Comparison of ENCODE assay signal across 17 cellular contexts in genomic region chr19:27674701-27675100, GRCh38.
DNase-seq lines count a peak whose midpoint lies in the region; ATAC-seq and TF ChIP-seq lines count a peak whose summit lies in the region.
"Had no signal": no experiment of that assay in that cellular context is flagged by ENCODE, and none has a peak within 500 bp of the region (broad histone marks: within the 10 kb centered on the region; RNA-seq: fewer than 3 reads in every experiment).

No MANE protein-coding gene starts in this region.

- no peaks in the 10 kb centered on the region for H3K27me3 Mint-ChIP-seq in osteocyte (ENCODE audit: unreplicated experiment)
- H3K27me3 Mint-ChIP-seq: CD4-positive, alpha-beta memory T cell had no signal

- TF ChIP-seq CTCF in osteocyte (IDR thresholded peaks at IDR 0.05) (no peak), vagina (IDR thresholded peaks at IDR 0.05) (no peak)

- DNase-seq in activated CD8-positive, alpha-beta memory T cell treated with anti-CD3 and anti-CD28 coated beads for 24 hours: peak; percentile 15
- no peak for DNase-seq in activated CD8-positive, alpha-beta memory T cell treated with anti-CD3 and anti-CD28 coated beads, Interleukin-2, amount 50 U/mL, for 48 hours
- peak; percentile 7 for DNase-seq in left lobe of liver (ENCODE audit: low spot score)
- DNase-seq in osteocyte (ENCODE audit: extremely low spot score, unreplicated experiment): peak; percentile 76
- DNase-seq in vagina (ENCODE audit: extremely low spot score in 2 of 2): peak; percentile 14 to 22
- no peak for DNase-seq in G401 (ENCODE audit: low spot score)
- no peak for DNase-seq in NCI-H146 (lab: John Stamatoyannopoulos, UW)
- DNase-seq in DMS153 treated with DMSO at 0.1 percent for 48 hours (lab: John Stamatoyannopoulos, UW; ENCODE audit: unreplicated experiment): no peak
- DNase-seq: 8988T; CD4-positive, alpha-beta memory T cell; DMS153; DMS79 treated with DMSO at 0.1 percent for 48 hours; GM23248 had no signal

- no peaks in the 10 kb centered on the region for H3K27me3 ChIP-seq in vagina
- H3K27me3 ChIP-seq: BLaER1 had no signal

- H3K27ac Mint-ChIP-seq in osteocyte (ENCODE audit: unreplicated experiment): no peak overlapping the region
- H3K27ac Mint-ChIP-seq: CD14-positive monocyte; CD4-positive, alpha-beta memory T cell had no signal

- no peaks in the 10 kb centered on the region for H3K9me3 ChIP-seq in vagina

- no peak for TF ChIP-seq POLR2A in vagina (IDR thresholded peaks at IDR 0.05)

- intact Hi-C loops in vagina (cut with DNase I): no loop called here

- no peaks in the 10 kb centered on the region for H3K36me3 ChIP-seq in vagina
- H3K36me3 ChIP-seq: BLaER1, HAP-1 had no signal

- H3K9me3 Mint-ChIP-seq in osteocyte (ENCODE audit: unreplicated experiment): peaks cover 91% of the 10 kb centered on the region

- no peak overlapping the region for H3K4me3 Mint-ChIP-seq in osteocyte (ENCODE audit: unreplicated experiment)
- H3K4me3 Mint-ChIP-seq: CD14-positive monocyte; CD4-positive, alpha-beta memory T cell had no signal

- ATAC-seq in left lobe of liver: no peak
- ATAC-seq: GM12878 had no signal

- no peaks in the 10 kb centered on the region for H3K4me1 ChIP-seq in vagina
- H3K4me1 ChIP-seq: BLaER1, HAP-1 had no signal

- no peak overlapping the region for H3K27ac ChIP-seq in vagina
- H3K27ac ChIP-seq: BLaER1, GM23248 had no signal

- H3K36me3 Mint-ChIP-seq in osteocyte (ENCODE audit: unreplicated experiment): no peaks in the 10 kb centered on the region
- H3K36me3 Mint-ChIP-seq: CD14-positive monocyte had no signal

- H3K4me3 ChIP-seq in vagina: no peak overlapping the region
- H3K4me3 ChIP-seq: BLaER1, GM12878, GM23248, HAP-1 had no signal

- H3K4me1 Mint-ChIP-seq in osteocyte (ENCODE audit: unreplicated experiment): no peaks in the 10 kb centered on the region
- H3K4me1 Mint-ChIP-seq: CD14-positive monocyte; CD4-positive, alpha-beta memory T cell had no signal

- in situ Hi-C loops in G401 (cut with HindIII; ENCODE audit: low sequenced_read_pairs): no loop called here

Comparison
In these comparisons a context has a peak if more than half of its experiments do, and no peak if none do; other contexts are left out.
1. DNase-seq: peak in activated CD8-positive, alpha-beta memory T cell treated with anti-CD3 and anti-CD28 coated beads for 24 hours (single experiment), left lobe of liver (single experiment), osteocyte (single experiment) and vagina (2 of 2); none in activated CD8-positive, alpha-beta memory T cell treated with anti-CD3 and anti-CD28 coated beads, Interleukin-2, amount 50 U/mL, for 48 hours (single experiment), G401 (single experiment), NCI-H146 (single experiment) and DMS153 treated with DMSO at 0.1 percent for 48 hours (single experiment).